Comparison of ENCODE assay signal across 9 cellular contexts in the genomic region with DNA sequence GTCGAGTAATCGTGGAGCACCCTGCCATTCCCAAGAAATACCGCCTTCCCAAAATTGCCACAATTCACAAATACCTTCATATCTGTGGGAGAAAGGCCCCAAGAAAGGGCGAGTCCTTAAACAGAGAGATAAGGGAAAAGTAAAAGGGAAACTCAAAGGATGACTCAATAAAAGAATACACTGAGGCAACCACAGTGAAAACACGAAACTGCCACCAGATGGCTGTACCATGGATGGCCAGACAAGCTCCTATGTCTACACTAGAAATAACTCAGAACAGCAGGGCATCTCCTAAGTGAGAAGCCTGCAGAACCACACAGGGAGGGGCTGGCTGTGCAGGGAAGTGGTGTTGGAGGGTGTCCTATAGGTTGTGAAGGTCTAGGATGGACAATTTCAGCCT. TPM values are rescaled to one million over a fixed set of nuclear protein-coding genes. Genes with fewer than 3 reads are reported as not detected.
DNase-seq lines count a peak whose midpoint lies in the region; ATAC-seq and TF ChIP-seq lines count a peak whose summit lies in the region.
"Had no signal": no experiment of that assay in that cellular context is flagged by ENCODE, and none has a peak within 500 bp of the region (broad histone marks: within the 10 kb centered on the region; RNA-seq: fewer than 3 reads in every experiment).

No MANE protein-coding gene starts in this region.

- H3K9me3 ChIP-seq in OCI-LY3 (ENCODE audit: insufficient read depth, low read length): no peaks in the 10 kb centered on the region
- H3K9me3 ChIP-seq: Caco-2 had no signal

- no peak overlapping the region for H2AFZ ChIP-seq in OCI-LY3 (ENCODE audit: low read depth, low read length)

- no peaks in the 10 kb centered on the region for H3K36me3 ChIP-seq in OCI-LY3 (replicated peaks; ENCODE audit: low read depth, low read length)
- no peaks in the 10 kb centered on the region for H3K36me3 ChIP-seq in H7 (replicated peaks; ENCODE audit: control insufficient read depth, insufficient read depth, low read length)

- H3K27me3 ChIP-seq in OCI-LY3 (ENCODE audit: low read depth, low read length) (no peaks in the 10 kb centered on the region), H7 (ENCODE audit: control insufficient read depth, insufficient read depth, low read length) (no peaks in the 10 kb centered on the region)

- peak overlapping the region; percentile 61 for H3K27ac ChIP-seq in OCI-LY3 (ENCODE audit: low read length)

- H3K9me3 Mint-ChIP-seq in activated naive CD4-positive, alpha-beta T cell treated with anti-CD3 and anti-CD28 coated beads, Interleukin-2, amount 50 U/mL, for 72 hours: no peaks in the 10 kb centered on the region

- H3K36me3 Mint-ChIP-seq in activated naive CD4-positive, alpha-beta T cell treated with anti-CD3 and anti-CD28 coated beads, Interleukin-2, amount 50 U/mL, for 72 hours: no peaks in the 10 kb centered on the region

- peak in 1 of 2 donors; percentile 48 for DNase-seq in activated naive CD4-positive, alpha-beta T cell treated with anti-CD3 and anti-CD28 coated beads, Interleukin-2, amount 50 U/mL, for 72 hours (ENCODE audit: low spot score in 2 of 2)
- no peak for DNase-seq in activated naive CD4-positive, alpha-beta T cell treated with anti-CD3 and anti-CD28 coated beads, Interleukin-2, amount 50 U/mL, for 16 hours
- DNase-seq in stimulated activated CD4-positive, alpha-beta T cell treated with anti-CD3 and anti-CD28 coated beads, Interleukin-4, amount 100 ng/mL, for 48 hours (ENCODE audit: low read depth in 2 of 2): peak; percentile 15 to 23
- DNase-seq in cardiac septum (ENCODE audit: low spot score): no peak
- DNase-seq in H7: no peak
- DNase-seq in NCI-H446 treated with DMSO at 0.1 percent for 48 hours (lab: John Stamatoyannopoulos, UW): no peak

- H3K27ac Mint-ChIP-seq in activated naive CD4-positive, alpha-beta T cell treated with anti-CD3 and anti-CD28 coated beads, Interleukin-2, amount 50 U/mL, for 72 hours: peak overlapping the region in 1 of 2 donors; percentile 5

- H4K20me1 ChIP-seq in OCI-LY3 (ENCODE audit: insufficient read depth, low read length): no peaks in the 10 kb centered on the region

- peak; percentile 52 for TF ChIP-seq CTCF in OCI-LY3 (IDR thresholded peaks at IDR 0.05; ENCODE audit: low read depth, low read length)

- H3K4me2 ChIP-seq in OCI-LY3 (ENCODE audit: low read length): peak overlapping the region; percentile 89

- peak overlapping the region; percentile 40; the same call in 1 of the 2 replicates for H3K9ac ChIP-seq in OCI-LY3 (ENCODE audit: low read length)

- intact Hi-C loops in cardiac septum (cut with DNase I): no loop called here

- no peaks in the 10 kb centered on the region for H3K79me2 ChIP-seq in OCI-LY3 (ENCODE audit: low read length)

- peaks cover 45% of the 10 kb centered on the region for H3K4me1 ChIP-seq in OCI-LY3 (ENCODE audit: low read length)
- H3K4me1 ChIP-seq: Caco-2 had no signal

- ATAC-seq in activated naive CD4-positive, alpha-beta T cell treated with anti-CD3 and anti-CD28 coated beads, Interleukin-2, amount 50 U/mL, for 72 hours: peak; percentile 90 to 94
- ATAC-seq in HG02623 (IDR thresholded peaks at IDR 0.05; ENCODE audit: unreplicated experiment): peak; percentile 89

- H3K4me3 ChIP-seq in OCI-LY3 (ENCODE audit: low read length): peak overlapping the region; percentile 69
- no peak overlapping the region for H3K4me3 ChIP-seq in H7 (ENCODE audit: insufficient read depth, low read depth, low read length)

RNA-seq across cellular contexts. Expression of gene SRGAP3, which starts 25.0 kb away (rescaled TPM):
- 1 to 10 TPM; 1.9 to 4.4 TPM for total RNA-seq in activated naive CD4-positive, alpha-beta T cell treated with anti-CD3 and anti-CD28 coated beads, Interleukin-2, amount 50 U/mL, for 72 hours
- total RNA-seq in cardiac septum: 10.1 TPM
- total RNA-seq in H7 (2014; rRNA removed; shearing (Covaris generic)): 5.0 and 5.3 TPM in 2 replicates

Comparison
In these comparisons a context has a peak if more than half of its experiments do, and no peak if none do; other contexts are left out.
1. DNase-seq: peak in stimulated activated CD4-positive, alpha-beta T cell treated with anti-CD3 and anti-CD28 coated beads, Interleukin-4, amount 100 ng/mL, for 48 hours (2 of 2); none in activated naive CD4-positive, alpha-beta T cell treated with anti-CD3 and anti-CD28 coated beads, Interleukin-2, amount 50 U/mL, for 16 hours (single experiment), cardiac septum (single experiment), H7 (single experiment) and NCI-H446 treated with DMSO at 0.1 percent for 48 hours (single experiment).